13 cellular contexts compared by ENCODE assay signal in the genomic region with DNA sequence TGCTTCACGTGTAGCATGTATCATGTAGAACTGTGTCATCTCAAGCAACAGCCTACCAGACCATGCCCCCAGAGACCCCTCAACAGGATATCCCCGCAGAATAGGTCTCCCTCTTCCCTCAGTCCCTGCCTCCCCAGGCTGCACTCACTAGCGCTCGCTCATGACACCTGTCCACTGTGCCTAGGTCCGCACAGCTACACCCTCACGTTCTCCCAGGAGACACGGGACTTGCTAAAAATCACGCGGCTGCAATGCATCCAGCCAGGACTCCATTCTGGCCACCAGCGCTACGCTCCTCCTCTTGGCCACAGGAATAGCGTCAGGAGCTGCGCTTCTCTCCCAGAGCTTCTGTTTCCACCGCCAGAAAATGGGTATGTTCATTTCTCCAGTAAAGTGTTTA. TPM values are rescaled to one million over a fixed set of nuclear protein-coding genes. Genes with fewer than 3 reads are reported as not detected.
DNase-seq lines count a peak whose midpoint lies in the region; ATAC-seq and TF ChIP-seq lines count a peak whose summit lies in the region.
"Had no signal": no experiment of that assay in that cellular context is flagged by ENCODE, and none has a peak within 500 bp of the region (broad histone marks: within the 10 kb centered on the region; RNA-seq: fewer than 3 reads in every experiment).

No MANE protein-coding gene starts in this region.

- ATAC-seq in WTC11 = no peak
- no peak for ATAC-seq in right cardiac atrium
- ATAC-seq in gastrocnemius medialis = no peak

- no peak overlapping the region for H3K56ac ChIP-seq in H9 (ENCODE audit: insufficient read length, low read depth, low read length)

- H3K4ac ChIP-seq in H9 (ENCODE audit: low read depth, low read length) = no peak overlapping the region

- H3K4me1 ChIP-seq in H9 (ENCODE audit: insufficient read depth, low read length) = peaks cover 4% of the 10 kb centered on the region; the same call in 1 of the 2 replicates
- H3K4me1 ChIP-seq in right cardiac atrium (ENCODE audit: control insufficient read depth, insufficient read depth, low read length) = peaks cover 7% of the 10 kb centered on the region
- H3K4me1 ChIP-seq in gastrocnemius medialis = peaks cover 3 to 12% of the 10 kb centered on the region in 2 donors

- no peak for TF ChIP-seq POLR2A in gastrocnemius medialis (IDR thresholded peaks at IDR 0.05)

- no peak overlapping the region for H4K91ac ChIP-seq in H9 (ENCODE audit: insufficient read length, low read depth, low read length)

- H3K36me3 Mint-ChIP-seq in H9 (ENCODE audit: insufficient read depth in 1 of 3, low read depth in 3 of 3) (peaks cover 10 to 28% (median 15%) of the 10 kb centered on the region in 3 experiments), WTC11 (peaks cover 5% of the 10 kb centered on the region; the same call in 1 of the 2 replicates)
- H3K36me3 Mint-ChIP-seq: stimulated activated memory B cell treated with anti-CD40 and anti-IgM and Interleukin-4, amounts not matched to agents 10 μg/mL and 1 μg/mL and 100 μg/mL, for 72 hours had no signal

- peaks cover 39% of the 10 kb centered on the region; the same call in 1 of the 2 replicates for H3K79me2 ChIP-seq in H9 (ENCODE audit: insufficient read depth, low read length)

- no peak overlapping the region for H2BK120ac ChIP-seq in H9 (ENCODE audit: low read depth, low read length, poor library complexity, severe bottlenecking)

- DNase-seq in H9 (no peak), WTC11 (ENCODE audit: low spot score) (no peak), right cardiac atrium (peak in 2 of 3 donors; percentile 7 to 55), gastrocnemius medialis (no peak), GM19238 (ENCODE audit: insufficient read length, low spot score) (no peak), GDM1 (lab: John Stamatoyannopoulos, UW) (no peak), NCI-H1436 (lab: John Stamatoyannopoulos, UW) (no peak), nucleus accumbens (lab: John Stamatoyannopoulos, UW) (no peak)
- DNase-seq: cortex of kidney, NCI-H1694 treated with DMSO at 0.1 percent for 48 hours had no signal

- H2AFZ ChIP-seq in H9 (ENCODE audit: low read length) = no peak overlapping the region

- no peak overlapping the region for H3K9ac ChIP-seq in H9 (ENCODE audit: extremely low read depth, insufficient read length, low read length)

- in situ Hi-C loops in gastrocnemius medialis (cut with MboI; ENCODE audit: low sequenced_read_pairs in 4 of 4) = no loop called here

- H4K20me1 ChIP-seq in H9 (ENCODE audit: control insufficient read depth, insufficient read depth, insufficient read length) = no peaks in the 10 kb centered on the region

- H2AK5ac ChIP-seq in H9 (ENCODE audit: insufficient read length, low read length) = no peak overlapping the region

- H2BK5ac ChIP-seq in H9 (ENCODE audit: insufficient read length, low read length) = no peak overlapping the region

- H3T11ph ChIP-seq in H9 (ENCODE audit: low read length) = no peak overlapping the region

- no peak overlapping the region for H3K14ac ChIP-seq in H9 (ENCODE audit: insufficient read depth, low read length)

- H4K5ac ChIP-seq in H9 (ENCODE audit: insufficient read length, low read depth, low read length) = no peak overlapping the region

- H3K27me3 ChIP-seq in H9 (ENCODE audit: insufficient read depth, low read length) (no peaks in the 10 kb centered on the region), right cardiac atrium (ENCODE audit: control insufficient read depth, insufficient read depth) (no peaks in the 10 kb centered on the region), gastrocnemius medialis (peaks cover 6 to 17% (median 14%) of the 10 kb centered on the region in 3 donors)

- H3K4me2 ChIP-seq in H9 (ENCODE audit: insufficient read depth, insufficient read length, low read length) = peak overlapping the region; percentile 34

- no peak overlapping the region for H2BK15ac ChIP-seq in H9 (ENCODE audit: low read depth, low read length)

- H3K79me1 ChIP-seq in H9 (ENCODE audit: insufficient read depth, low read depth, low read length, poor library complexity, severe bottlenecking) = peaks cover 4% of the 10 kb centered on the region

- WGBS in H9 (ENCODE audit: extremely low coverage, insufficient read length, low lambda C conversion rate) = no CpG with 5 or more reads among the region's 14 CpGs
- 86% methylated on average over 14 of the region's 14 CpGs for WGBS in right cardiac atrium

- H3K36me3 ChIP-seq in gastrocnemius medialis = no peaks in the 10 kb centered on the region

- peak overlapping the region; percentile 95 to 98 for H3K4me3 Mint-ChIP-seq in H9
- H3K4me3 Mint-ChIP-seq in WTC11 = peak overlapping the region; percentile 98
- H3K4me3 Mint-ChIP-seq: stimulated activated memory B cell treated with anti-CD40 and anti-IgM and Interleukin-4, amounts not matched to agents 10 μg/mL and 1 μg/mL and 100 μg/mL, for 72 hours had no signal

- H3K9me3 ChIP-seq in H9 (ENCODE audit: control insufficient read depth, low read depth, low read length) (no peaks in the 10 kb centered on the region), right cardiac atrium (ENCODE audit: control insufficient read depth, low read length) (no peaks in the 10 kb centered on the region), gastrocnemius medialis (no peaks in the 10 kb centered on the region)

- TF ChIP-seq CTCF in H9 (conservative IDR thresholded peaks at IDR 0.05) (no peak), WTC11 (IDR thresholded peaks at IDR 0.05) (no peak), gastrocnemius medialis (IDR thresholded peaks at IDR 0.05 in 4 of 5, conservative IDR thresholded peaks at IDR 0.05 in 1 of 5) (no peak)

- H3K27me3 Mint-ChIP-seq in H9 (ENCODE audit: low read depth) (peaks cover 16% of the 10 kb centered on the region), WTC11 (ENCODE audit: low read depth) (peaks cover 19% of the 10 kb centered on the region)

- no peak overlapping the region for H3K27ac ChIP-seq in H9 (ENCODE audit: insufficient read length, low read depth, low read length)
- H3K27ac ChIP-seq in right cardiac atrium (ENCODE audit: low read length) = no peak overlapping the region
- peak overlapping the region in 3 of 4 donors; percentile 82 to 84 (median 84) for H3K27ac ChIP-seq in gastrocnemius medialis
- H3K27ac ChIP-seq: HL-60 had no signal

- intact Hi-C loops in right cardiac atrium (cut with DNase I) (loop anchor here in 2 of 4 donors (5.0 kb wide), 2 partner anchors 35 to 150 kb away; no protein-coding TSS in a partner anchor), gastrocnemius medialis (cut with DNase I; ENCODE audit: low total_unique reads) (loop anchor here (2.0 kb wide), 1 partner anchor 89 kb away; no protein-coding TSS in a partner anchor)

- POLR2A ChIA-PET in WTC11 (lab: Charles Lee) = interaction anchor here (0.7 to 1.1 kb wide), 2 partner anchors 11 to 78 kb away, joined by 3 to 4 read pairs; no protein-coding TSS in a partner anchor

- H3K9me3 Mint-ChIP-seq in H9 (peaks cover 0 to 2% of the 10 kb centered on the region in 2 experiments; a peak in 1 of 5 replicates), WTC11 (no peaks in the 10 kb centered on the region)
- H3K9me3 Mint-ChIP-seq: activated T-helper 1 cell treated with anti-CD3 and anti-CD28 coated beads, Interleukin-12 subunit alpha, Interleukin-12 subunit beta, Interleukin-2, Interleukin-4 antibody, amounts not matched to agents 30 ng/mL and 10 ng/mL and 1 ng/mL, durations not matched to agents 14 hours and 24 hours and 36 hours; stimulated activated memory B cell treated with anti-CD40 and anti-IgM and Interleukin-4, amounts not matched to agents 10 μg/mL and 1 μg/mL and 100 μg/mL, for 72 hours had no signal

- no peak overlapping the region for H3K4me3 ChIP-seq in right cardiac atrium (ENCODE audit: low read length)
- H3K4me3 ChIP-seq in gastrocnemius medialis = no peak overlapping the region

- H2BK20ac ChIP-seq in H9 (ENCODE audit: low read depth, low read length, poor library complexity, severe bottlenecking) = no peak overlapping the region

- peaks cover 10% of the 10 kb centered on the region for H3K23me2 ChIP-seq in H9 (ENCODE audit: insufficient read length, low read depth, low read length, poor library complexity, severe bottlenecking)

- H3K27ac Mint-ChIP-seq in H9 (no peak overlapping the region), WTC11 (peak overlapping the region; percentile 96)
- H3K27ac Mint-ChIP-seq: activated T-helper 1 cell treated with anti-CD3 and anti-CD28 coated beads, Interleukin-12 subunit alpha, Interleukin-12 subunit beta, Interleukin-2, Interleukin-4 antibody, amounts not matched to agents 30 ng/mL and 10 ng/mL and 1 ng/mL, durations not matched to agents 14 hours and 24 hours and 36 hours; stimulated activated memory B cell treated with anti-CD40 and anti-IgM and Interleukin-4, amounts not matched to agents 10 μg/mL and 1 μg/mL and 100 μg/mL, for 72 hours had no signal

- CTCF ChIA-PET in WTC11 (lab: Charles Lee) = interaction anchor here (0.9 to 3.3 kb wide), 6 partner anchors 9 to 153 kb away, joined by 3 to 15 read pairs (median 4); no protein-coding TSS in a partner anchor

- no peak overlapping the region for H4K8ac ChIP-seq in H9 (replicated peaks; ENCODE audit: insufficient read length, low read depth, low read length)

- no peak overlapping the region for H3K23ac ChIP-seq in H9 (ENCODE audit: insufficient read length, low read depth, low read length)

- no peak overlapping the region for H3K18ac ChIP-seq in H9 (ENCODE audit: insufficient read length, low read depth, low read length)

- H3K4me1 Mint-ChIP-seq in H9 = peaks cover 28 to 32% of the 10 kb centered on the region in 2 experiments
- peaks cover 37% of the 10 kb centered on the region for H3K4me1 Mint-ChIP-seq in WTC11
- H3K4me1 Mint-ChIP-seq: stimulated activated memory B cell treated with anti-CD40 and anti-IgM and Interleukin-4, amounts not matched to agents 10 μg/mL and 1 μg/mL and 100 μg/mL, for 72 hours had no signal

- H2BK12ac ChIP-seq in H9 (ENCODE audit: insufficient read length, low read depth, low read length) = no peak overlapping the region

TF ChIP-seq in WTC11, 78 proteins besides CTCF, POLR2A, EP300 and RAD21 (continues in another document):
- TF ChIP-seq FOXP1 (CRISPR knock-in tag; IDR thresholded peaks at IDR 0.05; ENCODE audit: borderline replicate concordance) = no peak
- TF ChIP-seq ZNF121 (CRISPR knock-in tag; IDR thresholded peaks at IDR 0.05) = no peak
- TF ChIP-seq ATF1 (CRISPR knock-in tag; IDR thresholded peaks at IDR 0.05) = no peak

RNA-seq across cellular contexts. Expression of a gene that starts 2.5 kb away (rescaled TPM):
- 140 and 146 TPM in 2 replicates for total RNA-seq in H9 (2021)
- 146 to 166 TPM (median 157 TPM) in 3 replicates for total RNA-seq in WTC11 (2021)
- total RNA-seq in right cardiac atrium = 10 to 100 TPM; 13.7 to 40.7 (median 22.2) TPM
- 7.6 TPM for polyA plus RNA-seq in right cardiac atrium
- 10 to 100 TPM in 2 of 4 donors, 1 to 10 TPM in 2; 7.8 to 13.4 (median 10.3) TPM for total RNA-seq in gastrocnemius medialis

Comparison
In these comparisons a context has a peak if more than half of its experiments do, and no peak if none do; other contexts are left out.
1. DNase-seq: peak in right cardiac atrium (2 of 3); none in H9 (single experiment), WTC11 (single experiment), gastrocnemius medialis (0 of 2), GM19238 (single experiment), GDM1 (single experiment), NCI-H1436 (single experiment) and nucleus accumbens (0 of 56).
2. H3K27ac ChIP-seq: peak in gastrocnemius medialis (3 of 4); none in H9 (single experiment) and right cardiac atrium (single experiment).